13 cellular contexts compared by ENCODE assay signal in the genomic region with DNA sequence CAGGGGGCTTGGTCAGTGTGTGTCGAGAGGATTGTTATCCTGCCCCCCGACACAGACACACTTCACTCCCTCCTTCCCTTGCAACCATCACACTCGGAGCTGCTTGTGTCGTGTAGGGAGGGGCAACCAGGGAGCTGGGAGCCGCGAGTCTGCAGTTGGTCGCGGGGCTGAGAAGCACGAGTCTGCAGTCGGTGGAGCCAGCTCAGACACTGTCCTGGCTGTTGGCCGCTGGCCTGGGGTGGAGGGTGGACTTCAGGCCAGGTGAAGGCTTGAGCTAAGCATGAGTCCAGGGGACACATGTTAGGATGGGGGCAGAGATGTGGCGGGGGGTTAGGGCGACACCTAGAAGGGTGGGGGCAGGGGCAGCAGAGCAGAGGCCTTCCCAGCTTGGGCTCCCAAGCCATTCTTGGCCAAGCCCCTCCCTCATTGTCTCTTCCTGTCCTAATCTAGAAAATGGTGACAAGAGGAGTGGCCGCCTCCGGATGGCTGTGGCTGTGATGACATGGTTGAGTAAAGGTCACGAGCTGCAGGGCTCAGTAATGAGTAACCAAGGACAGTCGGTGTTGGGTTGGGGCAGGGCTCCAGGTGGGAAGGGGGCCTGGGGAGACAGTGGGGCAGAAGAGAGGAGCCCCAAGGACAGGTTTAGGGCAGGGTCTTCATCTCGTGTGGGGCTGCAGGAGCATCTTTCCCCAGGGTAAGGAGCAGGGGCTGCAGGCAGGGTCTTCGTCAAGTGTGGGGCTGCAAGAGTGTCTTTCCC. TPM values are rescaled to one million over a fixed set of nuclear protein-coding genes. Genes with fewer than 3 reads are reported as not detected.
A peak's percentile ranks its signal among the peaks of the same experiment; 100 is the strongest.
DNase-seq lines count a peak whose midpoint lies in the region; ATAC-seq and TF ChIP-seq lines count a peak whose summit lies in the region.
"Had no signal": no experiment of that assay in that cellular context is flagged by ENCODE, and none has a peak within 500 bp of the region (broad histone marks: within the 10 kb centered on the region; RNA-seq: fewer than 3 reads in every experiment).

No MANE protein-coding gene starts in this region.

- peaks cover 36 to 37% of the 10 kb centered on the region in 2 experiments for H3K36me3 ChIP-seq in trophoblast cell (ENCODE audit: control insufficient read depth in 1 of 2, insufficient read depth in 2 of 2, low read length in 2 of 2)

- H2BK120ac ChIP-seq in trophoblast cell (ENCODE audit: insufficient read depth, low read length, poor library complexity) = no peak overlapping the region

- TF ChIP-seq CTCF in GM13977 (IDR thresholded peaks at IDR 0.05; ENCODE audit: extremely low read depth, insufficient read depth, missing control alignments) (no peak), omental fat pad (IDR thresholded peaks at IDR 0.05) (no peak)

- H3K4me1 Mint-ChIP-seq in IgD-negative memory B cell = peaks cover 24 to 37% (median 24%) of the 10 kb centered on the region in 3 donors

- peaks cover 3% of the 10 kb centered on the region for H3K36me3 Mint-ChIP-seq in IgD-negative memory B cell

- intact Hi-C loops in cardiac septum (cut with DNase I) = loop anchor here (2.0 kb wide), 1 partner anchor 17 kb away; no protein-coding TSS in a partner anchor

- no peaks in the 10 kb centered on the region for H3K27me3 ChIP-seq in trophoblast cell (ENCODE audit: insufficient read depth, low read length)
- H3K27me3 ChIP-seq: thyroid gland had no signal

- peak overlapping the region in 2 of 3 donors; percentile 13 to 85 for H3K27ac Mint-ChIP-seq in IgD-negative memory B cell
- H3K27ac Mint-ChIP-seq: GM23338 had no signal

- H3K79me2 ChIP-seq in trophoblast cell (ENCODE audit: control insufficient read depth, insufficient read depth, low read length, poor library complexity) = no peaks in the 10 kb centered on the region

- H3K27ac ChIP-seq in trophoblast cell (ENCODE audit: low read depth, low read length) = peak overlapping the region; percentile 36
- H3K27ac ChIP-seq: thyroid gland had no signal

- no peak overlapping the region for H4K8ac ChIP-seq in trophoblast cell (ENCODE audit: low read depth, low read length)

- H2BK12ac ChIP-seq in trophoblast cell (ENCODE audit: low read length) = no peak overlapping the region

- H3K9me3 ChIP-seq in trophoblast cell (ENCODE audit: insufficient read depth, low read depth, low read length) = no peaks in the 10 kb centered on the region
- H3K9me3 ChIP-seq: thyroid gland had no signal

- no peak overlapping the region for H3K23ac ChIP-seq in trophoblast cell (ENCODE audit: low read length)

- DNase-seq in GM13977 (ENCODE audit: low spot score) (peak; percentile 34), cardiac septum (ENCODE audit: low spot score) (peak; percentile 75), trophoblast cell (peak; percentile 30 to 33), globus pallidus (ENCODE audit: low spot score) (no peak), omental fat pad (ENCODE audit: low spot score) (no peak)
- DNase-seq: cerebellar nuclear complex, erythroblast, NCI-H1436 treated with DMSO at 0.1 percent for 48 hours, NCI-H524, thyroid gland had no signal

- ATAC-seq in GM18511 (IDR thresholded peaks at IDR 0.05; ENCODE audit: unreplicated experiment) (no peak), omental fat pad (ENCODE audit: low FRiP score) (no peak)

- peak overlapping the region; percentile 36 for H4K91ac ChIP-seq in trophoblast cell (ENCODE audit: low read depth, low read length)

- H4K12ac ChIP-seq in trophoblast cell (ENCODE audit: low read depth, low read length) = peak overlapping the region; percentile 34

- no CpG with 5 or more reads among the region's 19 CpGs for WGBS in trophoblast cell (ENCODE audit: extremely low coverage, insufficient coverage, insufficient read length)

- H3K4me1 ChIP-seq in trophoblast cell (ENCODE audit: control insufficient read depth in 1 of 2, insufficient read depth in 2 of 2, low read length in 2 of 2) = peaks cover 3 to 15% of the 10 kb centered on the region in 2 experiments

- H3K9ac ChIP-seq in trophoblast cell (ENCODE audit: low read length) = no peak overlapping the region

- peak overlapping the region; percentile 41 for H3K14ac ChIP-seq in trophoblast cell (ENCODE audit: low read length)

- in situ Hi-C loops in GM13977 (cut with MboI; ENCODE audit: low pct_unique_long_range_greater_than_20kb, low sequenced_read_pairs, unreplicated experiment) = no loop called here

- no peak overlapping the region for H2AFZ ChIP-seq in trophoblast cell (ENCODE audit: insufficient read depth, low read length, poor library complexity)
- H2AFZ ChIP-seq: GM23338 had no signal

- peak overlapping the region; percentile 23 for H3K18ac ChIP-seq in trophoblast cell (ENCODE audit: low read length)

- H3K79me1 ChIP-seq in trophoblast cell (ENCODE audit: low read length) = peaks cover 6% of the 10 kb centered on the region

- no peak overlapping the region for H3K4me3 Mint-ChIP-seq in IgD-negative memory B cell
- H3K4me3 Mint-ChIP-seq: GM23338 had no signal

- no peak overlapping the region for H3K4me2 ChIP-seq in trophoblast cell (ENCODE audit: low read length)
- H3K4me2 ChIP-seq: GM23338 had no signal

- H3K4ac ChIP-seq in trophoblast cell (ENCODE audit: low read depth, low read length) = no peak overlapping the region

- H3K27me3 Mint-ChIP-seq in IgD-negative memory B cell = no peaks in the 10 kb centered on the region

- peak overlapping the region; percentile 43 for H2BK5ac ChIP-seq in trophoblast cell (ENCODE audit: low read depth, low read length, poor library complexity)

- H3K9me3 Mint-ChIP-seq in IgD-negative memory B cell = no peaks in the 10 kb centered on the region
- H3K9me3 Mint-ChIP-seq: GM23338 had no signal

- H2AK5ac ChIP-seq in trophoblast cell (ENCODE audit: low read length) = no peak overlapping the region

- no peak overlapping the region for H3K4me3 ChIP-seq in trophoblast cell (ENCODE audit: low read depth, low read length)
- H3K4me3 ChIP-seq: GM23338, thyroid gland had no signal

RNA-seq across cellular contexts. Expression of a gene that starts 8.5 kb away (rescaled TPM):
- 32.9 TPM for polyA plus RNA-seq in IgD-negative memory B cell
- 82.8 TPM for total RNA-seq in cardiac septum
- polyA plus RNA-seq in trophoblast cell (2013) = 49.7 and 52.0 TPM in 2 replicates
- total RNA-seq in omental fat pad = 10 to 100 TPM; 43.2 to 63.8 (median 49.5) TPM

RNA-seq across cellular contexts. Expression of a gene that starts 58.0 kb away (rescaled TPM):
- polyA plus RNA-seq in IgD-negative memory B cell = not detected
- total RNA-seq in cardiac septum (34.2 TPM), omental fat pad (1 to 10 TPM; 1.7 to 7.1 (median 5.3) TPM)
- polyA plus RNA-seq in trophoblast cell (2013) = 13.4 and 13.9 TPM in 2 replicates

RNA-seq across cellular contexts. Expression of a gene that starts 58.6 kb away (rescaled TPM):
- not detected for polyA plus RNA-seq in IgD-negative memory B cell
- 49.2 TPM for total RNA-seq in cardiac septum
- polyA plus RNA-seq in trophoblast cell (2013) = 7.6 and 9.8 TPM in 2 replicates
- total RNA-seq in omental fat pad = 100 to 1,000 TPM in 1 of 4 donors, 10 to 100 TPM in 3; 10.3 to 201 (median 17.6) TPM

Comparison
In these comparisons a context has a peak if more than half of its experiments do, and no peak if none do; other contexts are left out.
1. DNase-seq: peak in GM13977 (single experiment), cardiac septum (single experiment) and trophoblast cell (2 of 2); none in globus pallidus (single experiment) and omental fat pad (single experiment).